28 cellular contexts compared by ENCODE assay signal in the genomic region with DNA sequence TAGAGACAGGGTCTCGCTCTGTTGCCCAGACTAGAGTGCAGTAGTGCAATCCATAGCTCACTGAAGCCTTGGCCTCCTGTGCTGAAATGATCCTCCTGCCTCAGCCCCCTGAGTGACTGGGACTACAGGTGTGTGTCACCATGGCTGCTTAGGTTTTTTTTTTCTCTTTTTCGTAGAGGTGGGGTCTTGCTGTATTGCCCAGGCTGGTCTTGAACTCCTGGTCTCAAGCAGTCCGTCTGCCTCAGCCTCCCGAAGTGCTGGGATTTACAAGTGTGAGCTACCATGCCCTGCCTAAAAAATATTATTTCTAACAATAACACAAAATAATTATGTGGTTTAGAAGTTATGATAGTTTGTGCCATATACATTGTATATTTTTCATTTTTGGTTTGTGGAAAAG. TPM values are rescaled to one million over a fixed set of nuclear protein-coding genes. Genes with fewer than 3 reads are reported as not detected.
DNase-seq lines count a peak whose midpoint lies in the region; ATAC-seq and TF ChIP-seq lines count a peak whose summit lies in the region.
"Had no signal": no experiment of that assay in that cellular context is flagged by ENCODE, and none has a peak within 500 bp of the region (broad histone marks: within the 10 kb centered on the region; RNA-seq: fewer than 3 reads in every experiment).

No MANE protein-coding gene starts in this region.

- peaks cover 41% of the 10 kb centered on the region for H4K20me1 ChIP-seq in Karpas-422 (ENCODE audit: insufficient read depth, low read depth, low read length)

- H3K9me3 Mint-ChIP-seq in chondrocyte (ENCODE audit: low read depth) (no peaks in the 10 kb centered on the region), osteocyte (ENCODE audit: unreplicated experiment) (no peaks in the 10 kb centered on the region)
- H3K9me3 Mint-ChIP-seq in activated T-cell treated with anti-CD3 and anti-CD28 coated beads, Interleukin-2, amount 50 U/mL, for 4 hours = no peaks in the 10 kb centered on the region
- no peaks in the 10 kb centered on the region for H3K9me3 Mint-ChIP-seq in activated CD8-positive, alpha-beta memory T cell treated with anti-CD3 and anti-CD28 coated beads, Interleukin-2, amount 10 ng/mL, durations not matched to agents 7 days and 5 days (ENCODE audit: low read depth)
- H3K9me3 Mint-ChIP-seq: activated T-cell treated with anti-CD3 and anti-CD28 coated beads, Interleukin-2, amount 50 U/mL, for 72 hours; brain; CD8-positive, alpha-beta memory T cell; GM23338; natural killer cell treated with Interleukin-12 subunit alpha and Interleukin-12 subunit beta and Interleukin-15 and Interleukin-18, amount 100 ng/mL, for 72 hours; stimulated activated naive CD8-positive, alpha-beta T cell treated with anti-CD3 and anti-CD28 coated beads, Interleukin-15, Interleukin-2, amounts not matched to agents 100 ng/mL and 50 ng/mL, for 24 hours had no signal

- H3K4me1 Mint-ChIP-seq in chondrocyte (ENCODE audit: low read depth) (peaks cover 37% of the 10 kb centered on the region), osteocyte (ENCODE audit: unreplicated experiment) (peaks cover 33% of the 10 kb centered on the region)
- H3K4me1 Mint-ChIP-seq in activated T-cell treated with anti-CD3 and anti-CD28 coated beads, Interleukin-2, amount 50 U/mL, for 4 hours (ENCODE audit: low read depth) = peaks cover 19% of the 10 kb centered on the region
- peaks cover 7% of the 10 kb centered on the region for H3K4me1 Mint-ChIP-seq in activated CD8-positive, alpha-beta memory T cell treated with anti-CD3 and anti-CD28 coated beads, Interleukin-2, amount 10 ng/mL, durations not matched to agents 7 days and 5 days

- H3K27me3 Mint-ChIP-seq in chondrocyte (ENCODE audit: low read depth) (no peaks in the 10 kb centered on the region), osteocyte (ENCODE audit: unreplicated experiment) (no peaks in the 10 kb centered on the region)
- no peaks in the 10 kb centered on the region for H3K27me3 Mint-ChIP-seq in activated T-cell treated with anti-CD3 and anti-CD28 coated beads, Interleukin-2, amount 50 U/mL, for 4 hours (ENCODE audit: low read depth)
- no peaks in the 10 kb centered on the region for H3K27me3 Mint-ChIP-seq in activated CD8-positive, alpha-beta memory T cell treated with anti-CD3 and anti-CD28 coated beads, Interleukin-2, amount 10 ng/mL, durations not matched to agents 7 days and 5 days
- H3K27me3 Mint-ChIP-seq: brain; CD8-positive, alpha-beta memory T cell; natural killer cell treated with Interleukin-12 subunit alpha and Interleukin-12 subunit beta and Interleukin-15 and Interleukin-18, amount 100 ng/mL, for 72 hours; stimulated activated naive CD8-positive, alpha-beta T cell treated with anti-CD3 and anti-CD28 coated beads, Interleukin-15, Interleukin-2, amounts not matched to agents 100 ng/mL and 50 ng/mL, for 24 hours had no signal

- peak overlapping the region; percentile 62 for H3K27ac ChIP-seq in AG04450 (ENCODE audit: low read depth, low read length)
- H3K27ac ChIP-seq in Karpas-422 (ENCODE audit: low read length) = 0 out of 2 replicates have a peak overlapping the region, but pooled peaks have one; percentile 31
- H3K27ac ChIP-seq: gastroesophageal sphincter, HL-60, skin epidermis, vagina had no signal

- peaks cover 18% of the 10 kb centered on the region; the same call in 1 of the 2 replicates for H3K36me3 ChIP-seq in Karpas-422 (ENCODE audit: insufficient read depth, low read length)
- H3K36me3 ChIP-seq in MG63 = peaks cover 4% of the 10 kb centered on the region
- H3K36me3 ChIP-seq: pancreas, vagina had no signal

- H3K27me3 ChIP-seq in AG04450 (ENCODE audit: control insufficient read depth, insufficient read depth, low read length) (no peaks in the 10 kb centered on the region), Karpas-422 (ENCODE audit: low read length) (no peaks in the 10 kb centered on the region), MG63 (no peaks in the 10 kb centered on the region)
- H3K27me3 ChIP-seq: gastroesophageal sphincter, pancreas, vagina had no signal

- H3K36me3 Mint-ChIP-seq in chondrocyte (ENCODE audit: low read depth) (no peaks in the 10 kb centered on the region), osteocyte (ENCODE audit: unreplicated experiment) (no peaks in the 10 kb centered on the region)
- H3K36me3 Mint-ChIP-seq in activated T-cell treated with anti-CD3 and anti-CD28 coated beads, Interleukin-2, amount 50 U/mL, for 4 hours (ENCODE audit: insufficient read depth) = peaks cover 10% of the 10 kb centered on the region
- no peaks in the 10 kb centered on the region for H3K36me3 Mint-ChIP-seq in activated CD8-positive, alpha-beta memory T cell treated with anti-CD3 and anti-CD28 coated beads, Interleukin-2, amount 10 ng/mL, durations not matched to agents 7 days and 5 days
- H3K36me3 Mint-ChIP-seq: natural killer cell treated with Interleukin-12 subunit alpha and Interleukin-12 subunit beta and Interleukin-15 and Interleukin-18, amount 100 ng/mL, for 72 hours had no signal

- TF ChIP-seq CTCF in AG04450 (IDR thresholded peaks at IDR 0.05; ENCODE audit: low read depth, low read length) (no peak), chondrocyte (IDR thresholded peaks at IDR 0.05) (no peak), osteocyte (IDR thresholded peaks at IDR 0.05) (no peak)

- peaks cover 66% of the 10 kb centered on the region for H3K4me1 ChIP-seq in Karpas-422 (ENCODE audit: low read length)

- peaks cover 91% of the 10 kb centered on the region for H3K79me2 ChIP-seq in Karpas-422 (ENCODE audit: low read length)

- H3K4me2 ChIP-seq in Karpas-422 (ENCODE audit: low read depth, low read length, poor library complexity, severe bottlenecking) = no peak overlapping the region
- H3K4me2 ChIP-seq: GM23338 had no signal

- H2AFZ ChIP-seq in Karpas-422 (ENCODE audit: low read length) = no peak overlapping the region
- H2AFZ ChIP-seq: GM23338 had no signal

- H3K9ac ChIP-seq in Karpas-422 (ENCODE audit: low read length) = no peak overlapping the region

- CTCF ChIA-PET in AG04450 (lab: Charles Lee) = interaction anchor here (0.6 to 2.5 kb wide), 13 partner anchors 9 to 852 kb away, joined by 3 to 39 read pairs (median 4); no protein-coding TSS in a partner anchor
- CTCF ChIA-PET in activated CD8-positive, alpha-beta memory T cell treated with anti-CD3 and anti-CD28 coated beads, Interleukin-2, amount 10 ng/mL, durations not matched to agents 7 days and 5 days (lab: Charles Lee) = interaction anchor here (0.9 to 1.8 kb wide), 3 partner anchors 52 to 275 kb away, joined by 3 to 11 read pairs (median 3); no protein-coding TSS in a partner anchor

- DNase-seq in AG04450 (ENCODE audit: low read depth, low spot score) (no peak), Karpas-422 (no peak), chondrocyte (ENCODE audit: low spot score) (no peak), osteocyte (ENCODE audit: extremely low spot score, unreplicated experiment) (no peak), MG63 (no peak), OCI-M2 (lab: John Stamatoyannopoulos, UW; ENCODE audit: unreplicated experiment) (no peak)
- DNase-seq in activated T-cell treated with anti-CD3 and anti-CD28 coated beads, Interleukin-2, amount 50 U/mL, for 4 hours = no peak
- no peak for DNase-seq in activated CD8-positive, alpha-beta memory T cell treated with anti-CD3 and anti-CD28 coated beads, Interleukin-2, amount 10 ng/mL, durations not matched to agents 7 days and 5 days
- DNase-seq: activated T-cell treated with anti-CD3 and anti-CD28 coated beads, Interleukin-2, amount 50 U/mL, for 72 hours; CD8-positive, alpha-beta memory T cell; hippocampal formation; Kasumi-1; NCI-H1436 treated with DMSO at 0.1 percent for 48 hours; NCI-H2107; NCI-H446 treated with DMSO at 0.1 percent for 48 hours; NCI-H774; pancreas; retina; T-helper 1 cell had no signal

- H3K4me3 Mint-ChIP-seq in chondrocyte (ENCODE audit: unreplicated experiment) (no peak overlapping the region), osteocyte (ENCODE audit: unreplicated experiment) (no peak overlapping the region)
- H3K4me3 Mint-ChIP-seq in activated T-cell treated with anti-CD3 and anti-CD28 coated beads, Interleukin-2, amount 50 U/mL, for 4 hours = no peak overlapping the region
- H3K4me3 Mint-ChIP-seq in activated CD8-positive, alpha-beta memory T cell treated with anti-CD3 and anti-CD28 coated beads, Interleukin-2, amount 10 ng/mL, durations not matched to agents 7 days and 5 days = no peak overlapping the region
- H3K4me3 Mint-ChIP-seq: activated T-cell treated with anti-CD3 and anti-CD28 coated beads, Interleukin-2, amount 50 U/mL, for 72 hours; CD8-positive, alpha-beta memory T cell; GM23338; natural killer cell treated with Interleukin-12 subunit alpha and Interleukin-12 subunit beta and Interleukin-15 and Interleukin-18, amount 100 ng/mL, for 72 hours; stimulated activated naive CD8-positive, alpha-beta T cell treated with anti-CD3 and anti-CD28 coated beads, Interleukin-15, Interleukin-2, amounts not matched to agents 100 ng/mL and 50 ng/mL, for 24 hours had no signal

- H3K27ac Mint-ChIP-seq in chondrocyte (ENCODE audit: unreplicated experiment) = peak overlapping the region; percentile 22
- H3K27ac Mint-ChIP-seq in osteocyte (ENCODE audit: unreplicated experiment) = peak overlapping the region; percentile 68
- no peak overlapping the region for H3K27ac Mint-ChIP-seq in activated CD8-positive, alpha-beta memory T cell treated with anti-CD3 and anti-CD28 coated beads, Interleukin-2, amount 10 ng/mL, durations not matched to agents 7 days and 5 days
- H3K27ac Mint-ChIP-seq: CD8-positive, alpha-beta memory T cell; GM23338; natural killer cell treated with Interleukin-12 subunit alpha and Interleukin-12 subunit beta and Interleukin-15 and Interleukin-18, amount 100 ng/mL, for 72 hours; stimulated activated naive CD8-positive, alpha-beta T cell treated with anti-CD3 and anti-CD28 coated beads, Interleukin-15, Interleukin-2, amounts not matched to agents 100 ng/mL and 50 ng/mL, for 24 hours had no signal

- no peak for ATAC-seq in activated T-cell treated with anti-CD3 and anti-CD28 coated beads, Interleukin-2, amount 50 U/mL, for 4 hours
- ATAC-seq in activated CD8-positive, alpha-beta memory T cell treated with anti-CD3 and anti-CD28 coated beads, Interleukin-2, amount 10 ng/mL, durations not matched to agents 7 days and 5 days = no peak
- ATAC-seq: activated T-cell treated with anti-CD3 and anti-CD28 coated beads, Interleukin-2, amount 50 U/mL, for 72 hours; gastroesophageal sphincter; GM23338; natural killer cell treated with Interleukin-12 subunit alpha and Interleukin-12 subunit beta and Interleukin-15 and Interleukin-18, amount 100 ng/mL, for 72 hours had no signal

- H3K4me3 ChIP-seq in AG04450 (ENCODE audit: low read depth, low read length) = no peak overlapping the region
- H3K4me3 ChIP-seq in Karpas-422 (ENCODE audit: low read length) = no peak overlapping the region
- no peak overlapping the region for H3K4me3 ChIP-seq in MG63
- H3K4me3 ChIP-seq: gastroesophageal sphincter, GM23338, lung, pancreas, skin epidermis, vagina had no signal

- H3K9me3 ChIP-seq in AG04450 (ENCODE audit: control insufficient read depth, insufficient read depth, low read length) (no peaks in the 10 kb centered on the region), Karpas-422 (ENCODE audit: low read length) (no peaks in the 10 kb centered on the region), MG63 (no peaks in the 10 kb centered on the region)
- H3K9me3 ChIP-seq: gastroesophageal sphincter, pancreas, vagina had no signal

- no peaks in the 10 kb centered on the region for H3K9me2 ChIP-seq in Karpas-422 (replicated peaks; ENCODE audit: insufficient read depth, low read length)

- POLR2A ChIA-PET in AG04450 (lab: Yijun Ruan, JAX) = no interaction called here

RNA-seq across cellular contexts. Expression of a gene that starts 9.9 kb away (rescaled TPM):
- polyA plus RNA-seq in AG04450 (2011; rRNA removed) = 51.8 and 64.9 TPM in 2 replicates
- 22.1 and 35.3 TPM in 2 replicates for polyA minus RNA-seq in AG04450 (2011; rRNA and poly(A)+ RNA removed)
- total RNA-seq in Karpas-422 (2014; rRNA removed; shearing (Covaris generic); ENCODE audit: low replicate concordance) = 80.5 and 118 TPM in 2 replicates
- total RNA-seq in chondrocyte (63.8 to 69.4 TPM (median 66.9 TPM) in 3 replicates), osteocyte (68.1 and 81.6 TPM in 2 replicates)
- total RNA-seq in MG63 (2014; rRNA removed; shearing (Covaris generic); ENCODE audit: low replicate concordance) = 103 and 212 TPM in 2 replicates
- 10 to 100 TPM; 47.5 to 50.3 (median 47.7) TPM for total RNA-seq in activated T-cell treated with anti-CD3 and anti-CD28 coated beads, Interleukin-2, amount 50 U/mL, for 4 hours
- 10 to 100 TPM; 42.8 to 43.2 TPM for total RNA-seq in activated CD8-positive, alpha-beta memory T cell treated with anti-CD3 and anti-CD28 coated beads, Interleukin-2, amount 10 ng/mL, durations not matched to agents 7 days and 5 days
